8 cellular contexts compared by ENCODE assay signal in the genomic region with DNA sequence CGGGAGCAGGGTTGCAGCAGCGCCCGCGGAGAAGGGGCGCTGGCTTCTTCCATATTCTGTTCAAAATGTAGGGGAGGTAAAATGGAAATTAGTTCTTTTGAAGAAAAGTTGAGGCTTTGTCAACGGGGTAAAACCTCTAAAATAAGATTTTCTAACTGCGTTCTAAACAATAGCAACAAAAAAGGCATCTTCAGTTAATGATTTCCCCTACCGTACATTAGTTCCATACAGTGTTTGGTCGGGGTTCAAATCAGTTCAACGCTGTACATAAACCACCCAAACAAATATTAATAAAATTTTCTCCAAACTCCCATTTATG. TPM values are rescaled to one million over a fixed set of nuclear protein-coding genes. Genes with fewer than 3 reads are reported as not detected.
DNase-seq lines count a peak whose midpoint lies in the region; ATAC-seq lines count a peak whose summit lies in the region.

No MANE protein-coding gene starts in this region.

- H3K4me3 Mint-ChIP-seq in stimulated activated naive CD8-positive, alpha-beta T cell treated with anti-CD3 and anti-CD28 coated beads, Interleukin-15, amount 100 ng/mL, for 72 hours, result peak overlapping the region; percentile 78 to 94

- no peak for DNase-seq in activated naive CD4-positive, alpha-beta T cell treated with anti-CD3 and anti-CD28 coated beads, Interleukin-2, amount 50 U/mL, for 72 hours (ENCODE audit: low spot score in 2 of 2)
- DNase-seq in stimulated activated naive CD8-positive, alpha-beta T cell treated with anti-CD3 and anti-CD28 coated beads, Interleukin-15, amount 100 ng/mL, for 72 hours, result no peak
- no peak for DNase-seq in ecto neural progenitor cell (ENCODE audit: low spot score)
- no peak for DNase-seq in SK-N-DZ (ENCODE audit: low spot score)
- DNase-seq in activated CD4-positive, alpha-beta T cell treated with anti-CD3 and anti-CD28 coated beads, Interleukin-2, amount 50 U/mL, for 48 hours, result no peak

- no peaks in the 10 kb centered on the region for H3K9me3 Mint-ChIP-seq in activated naive CD4-positive, alpha-beta T cell treated with anti-CD3 and anti-CD28 coated beads, Interleukin-2, amount 50 U/mL, for 72 hours
- H3K9me3 Mint-ChIP-seq in stimulated activated naive CD8-positive, alpha-beta T cell treated with anti-CD3 and anti-CD28 coated beads, Interleukin-15, amount 100 ng/mL, for 72 hours, result no peaks in the 10 kb centered on the region

- no peak for ATAC-seq in activated naive CD4-positive, alpha-beta T cell treated with anti-CD3 and anti-CD28 coated beads, Interleukin-2, amount 50 U/mL, for 72 hours
- no peak for ATAC-seq in stimulated activated naive CD8-positive, alpha-beta T cell treated with anti-CD3 and anti-CD28 coated beads, Interleukin-15, amount 100 ng/mL, for 72 hours
- no peak for ATAC-seq in GM18861 (IDR thresholded peaks at IDR 0.05; ENCODE audit: unreplicated experiment)

- H3K4me1 Mint-ChIP-seq in stimulated activated naive CD8-positive, alpha-beta T cell treated with anti-CD3 and anti-CD28 coated beads, Interleukin-15, amount 100 ng/mL, for 72 hours, result peaks cover 32% of the 10 kb centered on the region

- H3K27ac ChIP-seq in HUES48 (ENCODE audit: low read depth, low read length), result peak overlapping the region; percentile 100

- peak overlapping the region; percentile 97 for H3K9ac ChIP-seq in HUES48 (ENCODE audit: low read depth, low read length)

- peak overlapping the region; percentile 94 to 95 for H3K27ac Mint-ChIP-seq in activated naive CD4-positive, alpha-beta T cell treated with anti-CD3 and anti-CD28 coated beads, Interleukin-2, amount 50 U/mL, for 72 hours
- H3K27ac Mint-ChIP-seq in stimulated activated naive CD8-positive, alpha-beta T cell treated with anti-CD3 and anti-CD28 coated beads, Interleukin-15, amount 100 ng/mL, for 72 hours, result peak overlapping the region; percentile 98

- peak overlapping the region; percentile 95 for H3K4me3 ChIP-seq in HUES48 (ENCODE audit: low read depth, low read length)
- peak overlapping the region; percentile 93 for H3K4me3 ChIP-seq in iPS-18c (ENCODE audit: insufficient read depth, low read depth, low read length)

- H3K27me3 Mint-ChIP-seq in stimulated activated naive CD8-positive, alpha-beta T cell treated with anti-CD3 and anti-CD28 coated beads, Interleukin-15, amount 100 ng/mL, for 72 hours, result peaks cover 5% of the 10 kb centered on the region

- H3K36me3 ChIP-seq in HUES48 (ENCODE audit: control insufficient read depth, insufficient read depth, low read length), result no peaks in the 10 kb centered on the region

- H3K36me3 Mint-ChIP-seq in activated naive CD4-positive, alpha-beta T cell treated with anti-CD3 and anti-CD28 coated beads, Interleukin-2, amount 50 U/mL, for 72 hours, result peaks cover 12 to 13% of the 10 kb centered on the region in 2 donors

- H3K9me3 ChIP-seq in HUES48 (ENCODE audit: control insufficient read depth, insufficient read depth, low read length), result no peaks in the 10 kb centered on the region
- H3K9me3 ChIP-seq in iPS-18c (ENCODE audit: control insufficient read depth, insufficient read depth, low read length), result no peaks in the 10 kb centered on the region

- peaks cover 17% of the 10 kb centered on the region for H3K4me1 ChIP-seq in HUES48 (ENCODE audit: control insufficient read depth, insufficient read depth, low read length)

- no peaks in the 10 kb centered on the region for H3K27me3 ChIP-seq in HUES48 (ENCODE audit: control insufficient read depth, insufficient read depth, low read length)

RNA-seq across cellular contexts. Expression of a gene that starts 0.3 kb away (rescaled TPM):
- total RNA-seq in activated naive CD4-positive, alpha-beta T cell treated with anti-CD3 and anti-CD28 coated beads, Interleukin-2, amount 50 U/mL, for 72 hours, result 10 to 100 TPM; 15.8 to 18.1 TPM
- polyA plus RNA-seq in SK-N-DZ (2014; cell fraction: cytosol; rRNA removed), result 7.5 and 14.5 TPM in 2 replicates
- polyA plus RNA-seq in SK-N-DZ (2014; cell fraction: nucleus; rRNA removed), result 13.0 and 24.7 TPM in 2 replicates
